Comparison of ENCODE assay signal across 13 cellular contexts in the genomic region with DNA sequence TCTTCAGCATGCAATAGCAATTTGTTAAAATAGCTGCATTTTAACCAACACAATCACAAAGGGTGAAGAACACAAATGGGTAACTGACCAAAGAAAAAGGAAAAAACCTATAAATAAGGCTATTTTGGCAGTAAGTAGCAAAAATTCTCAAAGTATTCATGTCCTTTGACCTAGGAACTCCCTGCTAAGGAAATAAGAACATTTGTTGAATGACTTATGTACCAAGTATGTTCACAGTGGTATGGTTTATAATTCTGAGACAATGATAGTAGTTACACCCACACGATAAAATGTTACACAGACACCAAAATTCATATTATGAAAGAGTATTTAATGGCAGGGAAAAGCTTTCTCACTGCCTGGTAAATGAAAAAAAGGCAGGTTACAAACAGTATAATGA. TPM values are rescaled to one million over a fixed set of nuclear protein-coding genes. Genes with fewer than 3 reads are reported as not detected.
DNase-seq lines count a peak whose midpoint lies in the region; ATAC-seq and TF ChIP-seq lines count a peak whose summit lies in the region.
"Had no signal": no experiment of that assay in that cellular context is flagged by ENCODE, and none has a peak within 500 bp of the region (broad histone marks: within the 10 kb centered on the region; RNA-seq: fewer than 3 reads in every experiment).

No MANE protein-coding gene starts in this region.

- H3K4me1 ChIP-seq in skeletal muscle satellite cell (ENCODE audit: control insufficient read depth, insufficient read depth, low read length), result peaks cover 8% of the 10 kb centered on the region

- H3K9ac ChIP-seq in SU-DHL-6 (ENCODE audit: low read length) (peak overlapping the region; percentile 59), skeletal muscle satellite cell (ENCODE audit: low read depth, low read length) (no peak overlapping the region)

- peaks cover 87% of the 10 kb centered on the region for H3K4me1 Mint-ChIP-seq in activated CD8-positive, alpha-beta memory T cell treated with anti-CD3 and anti-CD28 coated beads, Interleukin-2, amount 10 ng/mL, durations not matched to agents 7 days and 5 days

- H4K20me1 ChIP-seq in SU-DHL-6 (ENCODE audit: low read depth, low read length), result peaks cover 15% of the 10 kb centered on the region; the same call in 1 of the 2 replicates

- H3K9me2 ChIP-seq in SU-DHL-6 (replicated peaks; ENCODE audit: insufficient read depth, low read length), result no peaks in the 10 kb centered on the region

- H3K27ac Mint-ChIP-seq in activated CD8-positive, alpha-beta memory T cell treated with anti-CD3 and anti-CD28 coated beads, Interleukin-2, amount 10 ng/mL, durations not matched to agents 7 days and 5 days, result peak overlapping the region; percentile 82

- peak overlapping the region; percentile 99 for H3K4me3 Mint-ChIP-seq in activated CD8-positive, alpha-beta memory T cell treated with anti-CD3 and anti-CD28 coated beads, Interleukin-2, amount 10 ng/mL, durations not matched to agents 7 days and 5 days

- H2AFZ ChIP-seq in SU-DHL-6 (ENCODE audit: low read depth, low read length, severe bottlenecking), result no peak overlapping the region
- H2AFZ ChIP-seq: hepatocyte had no signal

- CTCF ChIA-PET in activated CD8-positive, alpha-beta memory T cell treated with anti-CD3 and anti-CD28 coated beads, Interleukin-2, amount 10 ng/mL, durations not matched to agents 7 days and 5 days (lab: Charles Lee), result interaction anchor here (0.9 to 9.3 kb wide), 9 partner anchors 9 to 77 kb away, joined by 3 to 117 read pairs (median 28); a partner anchor contains a TSS

- H3K9me3 ChIP-seq in SU-DHL-6 (ENCODE audit: insufficient read depth, low read length), result no peaks in the 10 kb centered on the region
- no peaks in the 10 kb centered on the region for H3K9me3 ChIP-seq in skeletal muscle satellite cell (replicated peaks; ENCODE audit: low read length)

- DNase-seq in activated CD8-positive, alpha-beta memory T cell treated with anti-CD3 and anti-CD28 coated beads, Interleukin-2, amount 10 ng/mL, durations not matched to agents 7 days and 5 days, result no peak
- no peak for DNase-seq in activated CD8-positive, alpha-beta memory T cell treated with anti-CD3 and anti-CD28 coated beads, Interleukin-2, amount 50 U/mL, for 4 hours
- DNase-seq in epithelial cell of prostate (ENCODE audit: low read depth, low spot score) (no peak), SW 1271 (lab: John Stamatoyannopoulos, UW) (no peak)
- no peak for DNase-seq in stimulated activated CD4-positive, alpha-beta T cell treated with anti-CD3 and anti-CD28 coated beads, Interleukin-1b, Interleukin-23, amount 100 ng/mL, for 48 hours
- DNase-seq: ACHN; NCI-H2081 treated with DMSO at 0.1 percent for 48 hours; Right ventricle myocardium superior; stimulated activated CD4-positive, alpha-beta T cell treated with anti-CD3 and anti-CD28 coated beads, Interleukin-2, amount 100 ng/mL, for 48 hours had no signal

- no peaks in the 10 kb centered on the region for H3K36me3 ChIP-seq in SU-DHL-6 (ENCODE audit: low read length)
- H3K36me3 ChIP-seq in skeletal muscle satellite cell (ENCODE audit: insufficient read depth, low read length), result no peaks in the 10 kb centered on the region

- H3K27me3 ChIP-seq in SU-DHL-6 (ENCODE audit: low read length), result no peaks in the 10 kb centered on the region
- peaks cover 6% of the 10 kb centered on the region for H3K27me3 ChIP-seq in skeletal muscle satellite cell (ENCODE audit: control insufficient read depth, insufficient read depth, low read length)
- H3K27me3 ChIP-seq: hepatocyte had no signal

- no peaks in the 10 kb centered on the region for H3K9me3 Mint-ChIP-seq in activated CD8-positive, alpha-beta memory T cell treated with anti-CD3 and anti-CD28 coated beads, Interleukin-2, amount 10 ng/mL, durations not matched to agents 7 days and 5 days (ENCODE audit: low read depth)

- H3K27ac ChIP-seq in SU-DHL-6 (ENCODE audit: low read depth, low read length), result peak overlapping the region; percentile 87
- peak overlapping the region; percentile 1 for H3K27ac ChIP-seq in epithelial cell of prostate
- H3K27ac ChIP-seq: hepatocyte had no signal

- peaks cover 43% of the 10 kb centered on the region for H3K36me3 Mint-ChIP-seq in activated CD8-positive, alpha-beta memory T cell treated with anti-CD3 and anti-CD28 coated beads, Interleukin-2, amount 10 ng/mL, durations not matched to agents 7 days and 5 days

- no peak for TF ChIP-seq CTCF in SU-DHL-6 (IDR thresholded peaks at IDR 0.05; ENCODE audit: insufficient read depth, low read length, poor library complexity, severe bottlenecking)

- peak overlapping the region; percentile 53 for H3K4me3 ChIP-seq in SU-DHL-6 (ENCODE audit: insufficient read depth, low read length, poor library complexity, severe bottlenecking)
- no peak overlapping the region for H3K4me3 ChIP-seq in skeletal muscle satellite cell (ENCODE audit: low read length)
- H3K4me3 ChIP-seq: hepatocyte had no signal

- peaks cover 47% of the 10 kb centered on the region for H3F3A ChIP-seq in SU-DHL-6 (ENCODE audit: insufficient read depth)

- H3K27me3 Mint-ChIP-seq in activated CD8-positive, alpha-beta memory T cell treated with anti-CD3 and anti-CD28 coated beads, Interleukin-2, amount 10 ng/mL, durations not matched to agents 7 days and 5 days, result no peaks in the 10 kb centered on the region

- peaks cover 98% of the 10 kb centered on the region for H3K79me2 ChIP-seq in SU-DHL-6 (ENCODE audit: insufficient read depth, low read length)

- ATAC-seq in activated CD8-positive, alpha-beta memory T cell treated with anti-CD3 and anti-CD28 coated beads, Interleukin-2, amount 10 ng/mL, durations not matched to agents 7 days and 5 days, result no peak
- no peak for ATAC-seq in HG03520 (IDR thresholded peaks at IDR 0.05; ENCODE audit: unreplicated experiment)

- H3K4me2 ChIP-seq in SU-DHL-6 (ENCODE audit: low read depth, low read length, poor library complexity, severe bottlenecking) (peak overlapping the region; percentile 98), skeletal muscle satellite cell (ENCODE audit: low read length) (peak overlapping the region; percentile 39)
- H3K4me2 ChIP-seq: hepatocyte had no signal

RNA-seq across cellular contexts. Expression of a gene that starts 16.9 kb away (rescaled TPM):
- 100 to 1,000 TPM; 151 to 214 TPM for total RNA-seq in activated CD8-positive, alpha-beta memory T cell treated with anti-CD3 and anti-CD28 coated beads, Interleukin-2, amount 10 ng/mL, durations not matched to agents 7 days and 5 days
- total RNA-seq in skeletal muscle satellite cell (2012; rRNA removed), result under 0.01 and 2.8 TPM in 2 replicates
